ENCODE assay signal across 11 cellular contexts in the genomic region with DNA sequence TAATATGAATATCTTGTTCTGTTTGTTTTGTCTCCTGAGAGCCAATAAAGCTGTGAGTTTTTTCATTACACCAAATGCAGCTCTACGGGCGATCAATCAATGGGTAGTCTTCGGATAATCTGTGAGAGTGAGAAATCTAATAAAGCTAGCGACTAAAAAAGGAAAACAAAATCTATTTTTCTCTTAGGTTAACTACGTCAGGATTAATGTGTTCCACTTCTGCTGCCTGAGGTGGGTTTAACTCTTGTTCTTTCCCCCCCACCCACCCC.
A peak's percentile ranks its signal among the peaks of the same experiment; 100 is the strongest.
DNase-seq lines count a peak whose midpoint lies in the region; ATAC-seq and TF ChIP-seq lines count a peak whose summit lies in the region.
"Had no signal": no experiment of that assay in that cellular context is flagged by ENCODE, and none has a peak within 500 bp of the region (broad histone marks: within the 10 kb centered on the region; RNA-seq: fewer than 3 reads in every experiment).

No MANE protein-coding gene starts in this region.

- peak overlapping the region; percentile 99 for H3K27ac Mint-ChIP-seq in activated T-cell treated with anti-CD3 and anti-CD28 coated beads, Interleukin-2, amount 50 U/mL, for 72 hours
- H3K27ac Mint-ChIP-seq in activated naive CD4-positive, alpha-beta T cell treated with anti-CD3 and anti-CD28 coated beads, Interleukin-2, amount 50 U/mL, for 72 hours, result peak overlapping the region; percentile 97 to 100

- H3K36me3 ChIP-seq in left lung (no peaks in the 10 kb centered on the region), thyroid gland (no peaks in the 10 kb centered on the region), psoas muscle (ENCODE audit: insufficient read depth in 1 of 2, low read depth in 1 of 2) (no peaks in the 10 kb centered on the region)
- H3K36me3 ChIP-seq: vagina had no signal

- H3K9me3 ChIP-seq in left lung (no peaks in the 10 kb centered on the region), thyroid gland (no peaks in the 10 kb centered on the region), psoas muscle (no peaks in the 10 kb centered on the region)
- H3K9me3 ChIP-seq: vagina had no signal

- peak overlapping the region; percentile 23 to 37 for H3K4me3 ChIP-seq in left lung
- peak overlapping the region in 1 of 3 donors; percentile 37 for H3K4me3 ChIP-seq in thyroid gland (replicated peaks in 1 of 3)
- no peak overlapping the region for H3K4me3 ChIP-seq in psoas muscle

- no peak for TF ChIP-seq CTCF in left lung (IDR thresholded peaks at IDR 0.05)
- no peak for TF ChIP-seq CTCF in thyroid gland (IDR thresholded peaks at IDR 0.05)
- no peak for TF ChIP-seq CTCF in psoas muscle (IDR thresholded peaks at IDR 0.05)

- H3K36me3 Mint-ChIP-seq in activated T-cell treated with anti-CD3 and anti-CD28 coated beads, Interleukin-2, amount 50 U/mL, for 72 hours (ENCODE audit: insufficient read depth in 2 of 2), result peaks cover 2 to 5% of the 10 kb centered on the region in 2 donors
- peaks cover 0 to 7% of the 10 kb centered on the region in 2 donors for H3K36me3 Mint-ChIP-seq in activated naive CD4-positive, alpha-beta T cell treated with anti-CD3 and anti-CD28 coated beads, Interleukin-2, amount 50 U/mL, for 72 hours

- H3K27me3 ChIP-seq in left lung, result peaks cover 0 to 42% of the 10 kb centered on the region in 2 donors
- no peaks in the 10 kb centered on the region for H3K27me3 ChIP-seq in thyroid gland
- peaks cover 0 to 4% (median 0%) of the 10 kb centered on the region in 3 donors for H3K27me3 ChIP-seq in psoas muscle (ENCODE audit: insufficient read depth in 3 of 3, low read length in 2 of 3)
- H3K27me3 ChIP-seq: vagina had no signal

- no peak for ATAC-seq in activated T-cell treated with anti-CD3 and anti-CD28 coated beads, Interleukin-2, amount 50 U/mL, for 72 hours (replicated peaks in 1 of 2)
- no peak for ATAC-seq in activated naive CD4-positive, alpha-beta T cell treated with anti-CD3 and anti-CD28 coated beads, Interleukin-2, amount 50 U/mL, for 72 hours
- ATAC-seq in left lung (no peak), psoas muscle (no peak), HG02973 (IDR thresholded peaks at IDR 0.05; ENCODE audit: unreplicated experiment) (no peak)

- TF ChIP-seq POLR2A in thyroid gland (IDR thresholded peaks at IDR 0.05), result no peak

- peaks cover 16% of the 10 kb centered on the region for H3K27me3 Mint-ChIP-seq in activated T-cell treated with anti-CD3 and anti-CD28 coated beads, Interleukin-2, amount 50 U/mL, for 72 hours (ENCODE audit: low read depth)

- H3K4me1 Mint-ChIP-seq in activated T-cell treated with anti-CD3 and anti-CD28 coated beads, Interleukin-2, amount 50 U/mL, for 72 hours (ENCODE audit: low read depth), result peaks cover 45% of the 10 kb centered on the region

- H3K4me1 ChIP-seq in left lung (peaks cover 0 to 7% of the 10 kb centered on the region in 2 donors), thyroid gland (peaks cover 18 to 24% of the 10 kb centered on the region in 2 donors), psoas muscle (no peaks in the 10 kb centered on the region)
- H3K4me1 ChIP-seq: vagina had no signal

- intact Hi-C loops in left lung (cut with DNase I), result no loop called here
- intact Hi-C loops in thyroid gland (cut with DNase I), result no loop called here
- intact Hi-C loops in psoas muscle (cut with DNase I), result no loop called here

- DNase-seq in activated T-cell treated with anti-CD3 and anti-CD28 coated beads, Interleukin-2, amount 50 U/mL, for 72 hours, result no peak
- no peak for DNase-seq in activated T-cell treated with anti-CD3 and anti-CD28 coated beads, Interleukin-2, amount 50 U/mL, for 1 hour
- DNase-seq in activated naive CD4-positive, alpha-beta T cell treated with anti-CD3 and anti-CD28 coated beads, Interleukin-2, amount 50 U/mL, for 72 hours (ENCODE audit: low spot score in 2 of 2), result no peak
- DNase-seq in left lung, result no peak
- no peak for DNase-seq in thyroid gland
- DNase-seq in psoas muscle, result no peak
- DNase-seq in DMS 273 (lab: John Stamatoyannopoulos, UW; ENCODE audit: unreplicated experiment), result no peak
- DNase-seq: NCI-H526 treated with DMSO at 0.1 percent for 48 hours had no signal

- H3K9me3 Mint-ChIP-seq in activated T-cell treated with anti-CD3 and anti-CD28 coated beads, Interleukin-2, amount 50 U/mL, for 72 hours, result no peaks in the 10 kb centered on the region
- no peaks in the 10 kb centered on the region for H3K9me3 Mint-ChIP-seq in activated naive CD4-positive, alpha-beta T cell treated with anti-CD3 and anti-CD28 coated beads, Interleukin-2, amount 50 U/mL, for 72 hours

- H3K27ac ChIP-seq in left lung (peak overlapping the region in 1 of 2 donors; percentile 36), thyroid gland (peak overlapping the region; percentile 68 to 87 (median 87)), psoas muscle (no peak overlapping the region)
- H3K27ac ChIP-seq: coronary artery, vagina had no signal

- H3K4me3 Mint-ChIP-seq in activated T-cell treated with anti-CD3 and anti-CD28 coated beads, Interleukin-2, amount 50 U/mL, for 72 hours, result peak overlapping the region; percentile 89 to 99

- 62 to 65% methylated on average over 5 of the region's 5 CpGs for WGBS in thyroid gland, 2 donors
- 88 to 95% (median 94%) methylated on average over 5 of the region's 5 CpGs for WGBS in psoas muscle, 3 donors
